1 cellular context compared by ENCODE assay signal in genomic region chr3:128845695-128846491, GRCh38.
TF ChIP-seq lines count a peak whose summit lies in the region.

No MANE protein-coding gene starts in this region.

TF ChIP-seq in K562, 482 proteins besides CTCF, POLR2A, EP300 and RAD21 (continued from another document and continues in another):
- TF ChIP-seq, protein P1, sequence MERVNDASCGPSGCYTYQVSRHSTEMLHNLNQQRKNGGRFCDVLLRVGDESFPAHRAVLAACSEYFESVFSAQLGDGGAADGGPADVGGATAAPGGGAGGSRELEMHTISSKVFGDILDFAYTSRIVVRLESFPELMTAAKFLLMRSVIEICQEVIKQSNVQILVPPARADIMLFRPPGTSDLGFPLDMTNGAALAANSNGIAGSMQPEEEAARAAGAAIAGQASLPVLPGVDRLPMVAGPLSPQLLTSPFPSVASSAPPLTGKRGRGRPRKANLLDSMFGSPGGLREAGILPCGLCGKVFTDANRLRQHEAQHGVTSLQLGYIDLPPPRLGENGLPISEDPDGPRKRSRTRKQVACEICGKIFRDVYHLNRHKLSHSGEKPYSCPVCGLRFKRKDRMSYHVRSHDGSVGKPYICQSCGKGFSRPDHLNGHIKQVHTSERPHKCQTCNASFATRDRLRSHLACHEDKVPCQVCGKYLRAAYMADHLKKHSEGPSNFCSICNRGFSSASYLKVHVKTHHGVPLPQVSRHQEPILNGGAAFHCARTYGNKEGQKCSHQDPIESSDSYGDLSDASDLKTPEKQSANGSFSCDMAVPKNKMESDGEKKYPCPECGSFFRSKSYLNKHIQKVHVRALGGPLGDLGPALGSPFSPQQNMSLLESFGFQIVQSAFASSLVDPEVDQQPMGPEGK (CRISPR knock-in tag; IDR thresholded peaks at IDR 0.05; ENCODE audit: borderline replicate concordance): no peak
- no peak for TF ChIP-seq BHLHE40 (IDR thresholded peaks at IDR 0.05; ENCODE audit: low read length)
- no peak for TF ChIP-seq NR2C1 (IDR thresholded peaks at IDR 0.05)
- TF ChIP-seq NR2C1 (tag; IDR thresholded peaks at IDR 0.05): peak; percentile 36; the same call in 1 of the 2 replicates
- no peak for TF ChIP-seq NFATC3 (IDR thresholded peaks at IDR 0.05)
- TF ChIP-seq E2F1 (CRISPR knock-in tag; IDR thresholded peaks at IDR 0.05): 0 out of 2 replicates have a peak, but pooled peaks have one; percentile 61
- TF ChIP-seq IFI16 (CRISPR knock-in tag; IDR thresholded peaks at IDR 0.05): no peak
- TF ChIP-seq ZBTB49 (CRISPR knock-in tag; IDR thresholded peaks at IDR 0.05; ENCODE audit: borderline replicate concordance): no peak
- no peak for TF ChIP-seq HINFP (tag; conservative IDR thresholded peaks at IDR 0.05; ENCODE audit: low read depth)
- TF ChIP-seq, protein P2, sequence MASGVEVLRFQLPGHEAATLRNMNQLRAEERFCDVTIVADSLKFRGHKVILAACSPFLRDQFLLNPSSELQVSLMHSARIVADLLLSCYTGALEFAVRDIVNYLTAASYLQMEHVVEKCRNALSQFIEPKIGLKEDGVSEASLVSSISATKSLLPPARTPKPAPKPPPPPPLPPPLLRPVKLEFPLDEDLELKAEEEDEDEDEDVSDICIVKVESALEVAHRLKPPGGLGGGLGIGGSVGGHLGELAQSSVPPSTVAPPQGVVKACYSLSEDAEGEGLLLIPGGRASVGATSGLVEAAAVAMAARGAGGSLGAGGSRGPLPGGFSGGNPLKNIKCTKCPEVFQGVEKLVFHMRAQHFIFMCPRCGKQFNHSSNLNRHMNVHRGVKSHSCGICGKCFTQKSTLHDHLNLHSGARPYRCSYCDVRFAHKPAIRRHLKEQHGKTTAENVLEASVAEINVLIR (CRISPR knock-in tag; IDR thresholded peaks at IDR 0.05): no peak
- TF ChIP-seq HIVEP1 (CRISPR knock-in tag; IDR thresholded peaks at IDR 0.05): no peak
- TF ChIP-seq TCFL5 (CRISPR knock-in tag; conservative IDR thresholded peaks at IDR 0.05): no peak
- no peak for TF ChIP-seq MCM2 (IDR thresholded peaks at IDR 0.05; ENCODE audit: low read depth)
- no peak for TF ChIP-seq ILK (tag; IDR thresholded peaks at IDR 0.05; ENCODE audit: borderline replicate concordance, low read depth)
- no peak for TF ChIP-seq ETV5 (CRISPR knock-in tag; IDR thresholded peaks at IDR 0.05; ENCODE audit: low read depth)
- no peak for TF ChIP-seq MCM5 (IDR thresholded peaks at IDR 0.05; ENCODE audit: low read depth)
- TF ChIP-seq, protein P3, sequence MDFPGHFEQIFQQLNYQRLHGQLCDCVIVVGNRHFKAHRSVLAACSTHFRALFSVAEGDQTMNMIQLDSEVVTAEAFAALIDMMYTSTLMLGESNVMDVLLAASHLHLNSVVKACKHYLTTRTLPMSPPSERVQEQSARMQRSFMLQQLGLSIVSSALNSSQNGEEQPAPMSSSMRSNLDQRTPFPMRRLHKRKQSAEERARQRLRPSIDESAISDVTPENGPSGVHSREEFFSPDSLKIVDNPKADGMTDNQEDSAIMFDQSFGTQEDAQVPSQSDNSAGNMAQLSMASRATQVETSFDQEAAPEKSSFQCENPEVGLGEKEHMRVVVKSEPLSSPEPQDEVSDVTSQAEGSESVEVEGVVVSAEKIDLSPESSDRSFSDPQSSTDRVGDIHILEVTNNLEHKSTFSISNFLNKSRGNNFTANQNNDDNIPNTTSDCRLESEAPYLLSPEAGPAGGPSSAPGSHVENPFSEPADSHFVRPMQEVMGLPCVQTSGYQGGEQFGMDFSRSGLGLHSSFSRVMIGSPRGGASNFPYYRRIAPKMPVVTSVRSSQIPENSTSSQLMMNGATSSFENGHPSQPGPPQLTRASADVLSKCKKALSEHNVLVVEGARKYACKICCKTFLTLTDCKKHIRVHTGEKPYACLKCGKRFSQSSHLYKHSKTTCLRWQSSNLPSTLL (IDR thresholded peaks at IDR 0.05): no peak
- no peak for TF ChIP-seq ZC3H8 (IDR thresholded peaks at IDR 0.05)
- no peak for TF ChIP-seq ASH1L (IDR thresholded peaks at IDR 0.05; ENCODE audit: borderline replicate concordance, low read depth, partially characterized antibody)
- TF ChIP-seq KAT8 (IDR thresholded peaks at IDR 0.05; ENCODE audit: low read depth): no peak
- no peak for TF ChIP-seq ZNF134 (CRISPR knock-in tag; conservative IDR thresholded peaks at IDR 0.05)
- no peak for TF ChIP-seq ZNF79 (CRISPR knock-in tag; IDR thresholded peaks at IDR 0.05; ENCODE audit: low read depth)
- TF ChIP-seq TAF15 (IDR thresholded peaks at IDR 0.05; ENCODE audit: low read depth, low read length): no peak
- no peak for TF ChIP-seq MLX (CRISPR knock-in tag; conservative IDR thresholded peaks at IDR 0.05)
- TF ChIP-seq ZNF77 (CRISPR knock-in tag; IDR thresholded peaks at IDR 0.05): no peak
- no peak for TF ChIP-seq SMARCA5 (IDR thresholded peaks at IDR 0.05)
- TF ChIP-seq, protein P4, sequence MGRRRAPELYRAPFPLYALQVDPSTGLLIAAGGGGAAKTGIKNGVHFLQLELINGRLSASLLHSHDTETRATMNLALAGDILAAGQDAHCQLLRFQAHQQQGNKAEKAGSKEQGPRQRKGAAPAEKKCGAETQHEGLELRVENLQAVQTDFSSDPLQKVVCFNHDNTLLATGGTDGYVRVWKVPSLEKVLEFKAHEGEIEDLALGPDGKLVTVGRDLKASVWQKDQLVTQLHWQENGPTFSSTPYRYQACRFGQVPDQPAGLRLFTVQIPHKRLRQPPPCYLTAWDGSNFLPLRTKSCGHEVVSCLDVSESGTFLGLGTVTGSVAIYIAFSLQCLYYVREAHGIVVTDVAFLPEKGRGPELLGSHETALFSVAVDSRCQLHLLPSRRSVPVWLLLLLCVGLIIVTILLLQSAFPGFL (CRISPR knock-in tag; IDR thresholded peaks at IDR 0.05): no peak
- TF ChIP-seq, protein P5, sequence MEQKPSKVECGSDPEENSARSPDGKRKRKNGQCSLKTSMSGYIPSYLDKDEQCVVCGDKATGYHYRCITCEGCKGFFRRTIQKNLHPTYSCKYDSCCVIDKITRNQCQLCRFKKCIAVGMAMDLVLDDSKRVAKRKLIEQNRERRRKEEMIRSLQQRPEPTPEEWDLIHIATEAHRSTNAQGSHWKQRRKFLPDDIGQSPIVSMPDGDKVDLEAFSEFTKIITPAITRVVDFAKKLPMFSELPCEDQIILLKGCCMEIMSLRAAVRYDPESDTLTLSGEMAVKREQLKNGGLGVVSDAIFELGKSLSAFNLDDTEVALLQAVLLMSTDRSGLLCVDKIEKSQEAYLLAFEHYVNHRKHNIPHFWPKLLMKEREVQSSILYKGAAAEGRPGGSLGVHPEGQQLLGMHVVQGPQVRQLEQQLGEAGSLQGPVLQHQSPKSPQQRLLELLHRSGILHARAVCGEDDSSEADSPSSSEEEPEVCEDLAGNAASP (IDR thresholded peaks at IDR 0.05): no peak
- TF ChIP-seq TSHZ1 (CRISPR knock-in tag; IDR thresholded peaks at IDR 0.05): no peak
- no peak for TF ChIP-seq KLF1 (tag; IDR thresholded peaks at IDR 0.05)
- TF ChIP-seq ID3 (CRISPR knock-in tag; IDR thresholded peaks at IDR 0.05): no peak
- TF ChIP-seq ID3 (tag; IDR thresholded peaks at IDR 0.05): no peak; the same call in 1 of the 2 replicates
- TF ChIP-seq HDAC6 (IDR thresholded peaks at IDR 0.05; ENCODE audit: low read depth, low read length): no peak
- TF ChIP-seq, protein P6, sequence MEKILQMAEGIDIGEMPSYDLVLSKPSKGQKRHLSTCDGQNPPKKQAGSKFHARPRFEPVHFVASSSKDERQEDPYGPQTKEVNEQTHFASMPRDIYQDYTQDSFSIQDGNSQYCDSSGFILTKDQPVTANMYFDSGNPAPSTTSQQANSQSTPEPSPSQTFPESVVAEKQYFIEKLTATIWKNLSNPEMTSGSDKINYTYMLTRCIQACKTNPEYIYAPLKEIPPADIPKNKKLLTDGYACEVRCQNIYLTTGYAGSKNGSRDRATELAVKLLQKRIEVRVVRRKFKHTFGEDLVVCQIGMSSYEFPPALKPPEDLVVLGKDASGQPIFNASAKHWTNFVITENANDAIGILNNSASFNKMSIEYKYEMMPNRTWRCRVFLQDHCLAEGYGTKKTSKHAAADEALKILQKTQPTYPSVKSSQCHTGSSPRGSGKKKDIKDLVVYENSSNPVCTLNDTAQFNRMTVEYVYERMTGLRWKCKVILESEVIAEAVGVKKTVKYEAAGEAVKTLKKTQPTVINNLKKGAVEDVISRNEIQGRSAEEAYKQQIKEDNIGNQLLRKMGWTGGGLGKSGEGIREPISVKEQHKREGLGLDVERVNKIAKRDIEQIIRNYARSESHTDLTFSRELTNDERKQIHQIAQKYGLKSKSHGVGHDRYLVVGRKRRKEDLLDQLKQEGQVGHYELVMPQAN (IDR thresholded peaks at IDR 0.05; ENCODE audit: borderline replicate concordance): no peak
- TF ChIP-seq NR2F6 (CRISPR knock-in tag; IDR thresholded peaks at IDR 0.05): no peak
- TF ChIP-seq SRSF9 (IDR thresholded peaks at IDR 0.05; ENCODE audit: borderline replicate concordance, low read depth, low read length): no peak
- no peak for TF ChIP-seq PRPF4 (IDR thresholded peaks at IDR 0.05; ENCODE audit: insufficient read depth, low read depth, low read length, poor library complexity, severe bottlenecking)
- no peak for TF ChIP-seq ZSCAN32 (CRISPR knock-in tag; IDR thresholded peaks at IDR 0.05)
- no peak for TF ChIP-seq ATF1 (CRISPR knock-in tag; IDR thresholded peaks at IDR 0.05)
- 0 out of 2 replicates have a peak, but pooled peaks have one; percentile 23 for TF ChIP-seq ATF1 (tag; IDR thresholded peaks at IDR 0.05)
- no peak for TF ChIP-seq ZNF436 (CRISPR knock-in tag; IDR thresholded peaks at IDR 0.05)
- TF ChIP-seq ZNF175 (CRISPR knock-in tag; IDR thresholded peaks at IDR 0.05; ENCODE audit: low read depth): no peak
- TF ChIP-seq ZKSCAN1 (IDR thresholded peaks at IDR 0.05; ENCODE audit: low read depth, low read length): no peak
